In the genomic region with DNA sequence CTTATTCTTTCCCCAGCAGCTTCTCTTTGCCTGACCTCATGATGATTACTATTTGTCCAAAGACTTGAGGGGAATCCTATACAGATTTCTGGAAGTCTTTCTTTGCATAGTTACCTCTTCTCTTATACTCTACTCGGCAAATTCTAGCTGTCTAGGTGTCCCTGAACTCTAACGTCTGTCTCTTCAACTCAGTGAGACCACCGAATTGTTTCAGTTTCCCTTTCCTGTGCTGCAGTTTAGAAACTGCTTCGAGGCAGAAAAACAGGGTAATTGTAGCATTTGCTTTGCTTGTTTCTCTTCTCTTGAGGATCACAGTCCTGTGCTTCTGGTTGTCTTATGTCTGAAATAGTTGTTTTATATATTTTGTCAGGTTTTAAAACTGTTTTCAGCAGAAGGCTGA, we compare ENCODE assay signal across 14 cellular contexts. TPM values are rescaled to one million over a fixed set of nuclear protein-coding genes. Genes with fewer than 3 reads are reported as not detected.
DNase-seq lines count a peak whose midpoint lies in the region; ATAC-seq and TF ChIP-seq lines count a peak whose summit lies in the region.
"Had no signal": no experiment of that assay in that cellular context is flagged by ENCODE, and none has a peak within 500 bp of the region (broad histone marks: within the 10 kb centered on the region; RNA-seq: fewer than 3 reads in every experiment).

No MANE protein-coding gene starts in this region.

- H3K4me1 Mint-ChIP-seq in H9 = no peaks in the 10 kb centered on the region

- DNase-seq in GM13977 (ENCODE audit: low spot score) = peak; percentile 23
- peak; percentile 45 for DNase-seq in GM20000 (ENCODE audit: low spot score)
- no peak for DNase-seq in PC-9
- no peak for DNase-seq in AG08396 (ENCODE audit: low spot score)
- no peak for DNase-seq in stimulated activated CD8-positive, alpha-beta memory T cell treated with anti-CD3 and anti-CD28 coated beads, Interleukin-4, amount 100 ng/mL, for 48 hours
- DNase-seq in H9 = no peak
- DNase-seq in superior temporal gyrus (ENCODE audit: extremely low spot score) = no peak
- DNase-seq: activated CD4-positive, CD25-positive, alpha-beta regulatory T cell treated with anti-CD3 and anti-CD28 coated beads, Interleukin-2, amount 50 U/mL, for 72 hours; amygdala had no signal

- H3K4me2 ChIP-seq in PC-9 (no peak overlapping the region; the same call in 1 of the 2 replicates), H9 (ENCODE audit: insufficient read depth, insufficient read length, low read length) (no peak overlapping the region)

- CTCF ChIA-PET in PC-9 (lab: Charles Lee) = no interaction called here

- H3K23me2 ChIP-seq in H9 (ENCODE audit: insufficient read length, low read depth, low read length, poor library complexity, severe bottlenecking) = no peaks in the 10 kb centered on the region

- H3K56ac ChIP-seq in H9 (ENCODE audit: insufficient read length, low read depth, low read length) = no peak overlapping the region

- WGBS in H9 (ENCODE audit: extremely low coverage, insufficient read length, low lambda C conversion rate) = no CpG with 5 or more reads among the region's 4 CpGs

- no peak overlapping the region for H3K4me3 ChIP-seq in PC-9
- H3K4me3 ChIP-seq: esophagus muscularis mucosa had no signal

- no TSS peak for BruUV-seq in PC-9 (replicated peaks; lab: Mats Ljungman, UMichigan)

- POLR2A ChIA-PET in PC-9 (lab: Charles Lee; ENCODE audit: unreplicated experiment) = no interaction called here

- no peak overlapping the region for H3K27ac Mint-ChIP-seq in H9

- 0 out of 2 replicates have a peak, but pooled peaks cover 3% of the 10 kb centered on the region for H3K4me1 ChIP-seq in PC-9 (replicated peaks; ENCODE audit: insufficient read depth)
- no peaks in the 10 kb centered on the region for H3K4me1 ChIP-seq in H9 (ENCODE audit: insufficient read depth, low read length)
- H3K4me1 ChIP-seq: parathyroid adenoma had no signal

- H2BK15ac ChIP-seq in H9 (ENCODE audit: low read depth, low read length) = no peak overlapping the region

- in situ Hi-C loops in GM13977 (cut with MboI; ENCODE audit: low pct_unique_long_range_greater_than_20kb, low sequenced_read_pairs, unreplicated experiment) = no loop called here

- H2BK20ac ChIP-seq in H9 (ENCODE audit: low read depth, low read length, poor library complexity, severe bottlenecking) = no peak overlapping the region

- H3K27ac ChIP-seq in PC-9 = no peak overlapping the region
- no peak overlapping the region for H3K27ac ChIP-seq in H9 (ENCODE audit: insufficient read length, low read depth, low read length)
- H3K27ac ChIP-seq: C4-2B, esophagus muscularis mucosa, parathyroid adenoma had no signal

- no peaks in the 10 kb centered on the region for H4K20me1 ChIP-seq in PC-9 (ENCODE audit: insufficient read depth)
- H4K20me1 ChIP-seq in H9 (ENCODE audit: control insufficient read depth, insufficient read depth, insufficient read length) = no peaks in the 10 kb centered on the region

- no peaks in the 10 kb centered on the region for H3K79me2 ChIP-seq in PC-9 (ENCODE audit: low read depth)
- no peaks in the 10 kb centered on the region for H3K79me2 ChIP-seq in H9 (ENCODE audit: insufficient read depth, low read length)
- H3K79me2 ChIP-seq: parathyroid adenoma had no signal

- H2BK120ac ChIP-seq in H9 (ENCODE audit: low read depth, low read length, poor library complexity, severe bottlenecking) = no peak overlapping the region

- H3K27me3 ChIP-seq in PC-9 (ENCODE audit: insufficient read depth, low read depth) (no peaks in the 10 kb centered on the region), H9 (ENCODE audit: insufficient read depth, low read length) (no peaks in the 10 kb centered on the region)
- H3K27me3 ChIP-seq: esophagus muscularis mucosa had no signal

- peak overlapping the region; percentile 24; the same call in 1 of the 2 replicates for H2AFZ ChIP-seq in PC-9
- H2AFZ ChIP-seq in H9 (ENCODE audit: low read length) = no peak overlapping the region
- H2AFZ ChIP-seq: parathyroid adenoma had no signal

- TF ChIP-seq CTCF in GM13977 (IDR thresholded peaks at IDR 0.05; ENCODE audit: extremely low read depth, insufficient read depth, missing control alignments) (no peak), GM20000 (IDR thresholded peaks at IDR 0.05; ENCODE audit: extremely low read depth, missing control alignments) (no peak), PC-9 (conservative IDR thresholded peaks at IDR 0.05) (no peak), H9 (conservative IDR thresholded peaks at IDR 0.05) (no peak)

- peaks cover 2% of the 10 kb centered on the region; the same call in 1 of the 2 replicates for H3K27me3 Mint-ChIP-seq in H9 (ENCODE audit: low read depth)

- no peaks in the 10 kb centered on the region for H3K9me3 Mint-ChIP-seq in H9

- no peak overlapping the region for H2BK5ac ChIP-seq in H9 (ENCODE audit: insufficient read length, low read length)

- H2BK12ac ChIP-seq in H9 (ENCODE audit: insufficient read length, low read depth, low read length) = no peak overlapping the region

- no peak overlapping the region for H3K14ac ChIP-seq in H9 (ENCODE audit: insufficient read depth, low read length)

- no peaks in the 10 kb centered on the region for H3K36me3 Mint-ChIP-seq in H9 (ENCODE audit: insufficient read depth in 1 of 3, low read depth in 3 of 3)

- H3K79me1 ChIP-seq in H9 (ENCODE audit: insufficient read depth, low read depth, low read length, poor library complexity, severe bottlenecking) = no peaks in the 10 kb centered on the region

- no peak overlapping the region for H4K8ac ChIP-seq in H9 (replicated peaks; ENCODE audit: insufficient read length, low read depth, low read length)

- no peak overlapping the region for H3K4ac ChIP-seq in H9 (ENCODE audit: low read depth, low read length)

- no peaks in the 10 kb centered on the region; the same call in 1 of the 2 replicates for H3K9me3 ChIP-seq in PC-9 (ENCODE audit: insufficient read depth, low read depth)
- H3K9me3 ChIP-seq in H9 (ENCODE audit: control insufficient read depth, low read depth, low read length) = no peaks in the 10 kb centered on the region
- H3K9me3 ChIP-seq: esophagus muscularis mucosa had no signal

- H2AK5ac ChIP-seq in H9 (ENCODE audit: insufficient read length, low read length) = no peak overlapping the region

- no peaks in the 10 kb centered on the region for H3F3A ChIP-seq in PC-9 (ENCODE audit: insufficient read depth, low read depth)

- H3K23ac ChIP-seq in H9 (ENCODE audit: insufficient read length, low read depth, low read length) = no peak overlapping the region

- intact Hi-C loops in PC-9 (cut with micrococcal nuclease; ENCODE audit: unreplicated experiment) = no loop called here

- peak; percentile 59 for ATAC-seq in HG03039 (IDR thresholded peaks at IDR 0.05; ENCODE audit: unreplicated experiment)
- ATAC-seq: Panc1 had no signal

- H3K9ac ChIP-seq in H9 (ENCODE audit: extremely low read depth, insufficient read length, low read length) = no peak overlapping the region
- H3K9ac ChIP-seq: parathyroid adenoma had no signal

- no peak overlapping the region for H3K18ac ChIP-seq in H9 (ENCODE audit: insufficient read length, low read depth, low read length)

- no peaks in the 10 kb centered on the region for H3K36me3 ChIP-seq in PC-9 (ENCODE audit: low read depth)
- H3K36me3 ChIP-seq: esophagus muscularis mucosa had no signal

- H3T11ph ChIP-seq in H9 (ENCODE audit: low read length) = no peak overlapping the region

- H4K91ac ChIP-seq in H9 (ENCODE audit: insufficient read length, low read depth, low read length) = no peak overlapping the region

- no peak overlapping the region for H4K5ac ChIP-seq in H9 (ENCODE audit: insufficient read length, low read depth, low read length)

- no peaks in the 10 kb centered on the region for H3K9me2 ChIP-seq in PC-9 (ENCODE audit: insufficient read depth)

- H3K4me3 Mint-ChIP-seq in H9 = no peak overlapping the region

RNA-seq across cellular contexts. Expression of a gene that starts 14.8 kb away (rescaled TPM):
- 0.40 and 0.79 TPM in 2 replicates for total RNA-seq in PC-9 (2021)
- total RNA-seq in H9 (2021) = 0.07 and 0.09 TPM in 2 replicates

RNA-seq across cellular contexts. Expression of a gene that starts 55.2 kb away (rescaled TPM):
- total RNA-seq in PC-9 (2021) = 0.37 TPM in 1 of 2 replicates, not detected in the other
- not detected in 2 replicates for total RNA-seq in H9 (2021)
- total RNA-seq: esophagus muscularis mucosa had no signal

Comparison
In these comparisons a context has a peak if more than half of its experiments do, and no peak if none do; other contexts are left out.
1. DNase-seq: peak in GM13977 (single experiment) and GM20000 (single experiment); none in PC-9 (0 of 2), AG08396 (single experiment), stimulated activated CD8-positive, alpha-beta memory T cell treated with anti-CD3 and anti-CD28 coated beads, Interleukin-4, amount 100 ng/mL, for 48 hours (single experiment), H9 (single experiment) and superior temporal gyrus (single experiment).